In the genomic region with DNA sequence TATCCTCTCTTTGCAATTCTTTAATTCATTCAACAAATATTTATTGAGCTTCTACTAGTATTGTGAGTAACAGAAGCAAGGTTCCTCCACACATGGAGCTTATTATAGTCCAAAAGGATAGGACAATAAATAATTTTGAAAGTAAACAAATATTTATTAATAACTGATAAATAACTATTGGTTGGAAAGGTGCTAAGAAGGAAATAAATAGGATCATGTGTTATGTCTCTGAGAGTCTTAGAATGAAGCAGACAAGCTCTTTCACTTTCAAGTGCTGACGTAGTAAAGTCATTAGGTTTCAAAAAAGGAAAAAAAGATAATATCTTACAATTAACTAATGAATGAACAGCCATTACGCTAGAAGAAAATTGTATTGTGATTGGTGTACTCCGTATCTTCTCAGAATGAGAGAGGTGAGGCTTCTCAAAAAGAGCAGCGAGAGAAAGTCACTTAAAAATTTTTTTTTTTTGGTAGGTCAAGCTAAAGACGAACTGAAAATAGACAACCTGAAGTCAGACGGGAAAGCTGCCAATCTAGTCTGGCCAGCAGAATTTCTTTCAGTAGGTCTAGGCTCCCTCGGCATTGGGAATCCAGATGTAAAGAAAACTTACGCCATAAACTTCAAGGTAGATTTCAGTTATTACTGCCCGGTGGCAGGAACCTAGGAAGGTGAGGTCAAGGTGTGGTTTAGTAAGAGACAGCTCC, we compare ENCODE assay signal across 8 cellular contexts. TPM values are rescaled to one million over a fixed set of nuclear protein-coding genes. Genes with fewer than 3 reads are reported as not detected.
DNase-seq lines count a peak whose midpoint lies in the region; ATAC-seq and TF ChIP-seq lines count a peak whose summit lies in the region.

No MANE protein-coding gene starts in this region.

- BruUV-seq in IMR-90 (replicated peaks; lab: Mats Ljungman, UMichigan) = no TSS peak

- in situ Hi-C loops in IMR-90 (cut with MboI; ENCODE audit: low sequenced_read_pairs) = no loop called here

- peak overlapping the region; percentile 52 for H3K4ac ChIP-seq in IMR-90 (ENCODE audit: low read depth, low read length)

- peaks cover 3% of the 10 kb centered on the region for H3K27me3 ChIP-seq in IMR-90 (ENCODE audit: control insufficient read depth, insufficient read depth, low read length)
- H3K27me3 ChIP-seq in muscle layer of duodenum (ENCODE audit: low read depth, low read length) = no peaks in the 10 kb centered on the region

- peak overlapping the region; percentile 99 for H2AFZ ChIP-seq in IMR-90 (replicated peaks; ENCODE audit: low read length, poor library complexity)

- 0 out of 2 replicates have a peak overlapping the region, but pooled peaks have one; percentile 2 for H3K14ac ChIP-seq in IMR-90 (replicated peaks; ENCODE audit: low read depth, low read length)

- H2BK20ac ChIP-seq in IMR-90 (ENCODE audit: low read depth, low read length) = no peak overlapping the region; the same call in 1 of the 2 replicates

- intact Hi-C loops in IMR-90 (cut with micrococcal nuclease) = no loop called here

- peak overlapping the region; percentile 93 for H3K4me2 ChIP-seq in IMR-90 (ENCODE audit: low read depth, low read length)

- no peak overlapping the region for H2BK5ac ChIP-seq in IMR-90 (ENCODE audit: low read depth, low read length, poor library complexity, severe bottlenecking)

- peaks cover 29% of the 10 kb centered on the region for H4K20me1 ChIP-seq in IMR-90 (ENCODE audit: insufficient read depth, low read length)

- H4K91ac ChIP-seq in IMR-90 (ENCODE audit: insufficient read depth, low read depth, low read length) = peak overlapping the region; percentile 11; the same call in 1 of the 2 replicates

- WGBS in IMR-90 (ENCODE audit: extremely low coverage in 2 of 2, insufficient read length in 1 of 2), 2 experiments = no CpG with 5 or more reads among the region's 9 CpGs

- no peak for TF ChIP-seq RAD21 in IMR-90 (IDR thresholded peaks at IDR 0.05; ENCODE audit: low read length)

- H2BK120ac ChIP-seq in IMR-90 (ENCODE audit: low read depth, low read length) = peak overlapping the region; percentile 15; the same call in 1 of the 2 replicates

- no peaks in the 10 kb centered on the region for H3K9me1 ChIP-seq in IMR-90 (ENCODE audit: insufficient read depth, low read length)

- POLR2A ChIA-PET in IMR-90 (lab: Charles Lee; ENCODE audit: unreplicated experiment) = interaction anchor here (0.7 to 0.9 kb wide), 2 partner anchors 26 to 311 kb away, joined by 3 read pairs; no protein-coding TSS in a partner anchor

- H3K4me1 ChIP-seq in IMR-90 (ENCODE audit: control insufficient read depth, insufficient read depth, low read length) (peaks cover 2% of the 10 kb centered on the region; the same call in 1 of the 2 replicates), muscle layer of duodenum (ENCODE audit: control insufficient read depth in 1 of 2, insufficient read depth in 2 of 2, low read length in 2 of 2) (peaks cover 13 to 26% of the 10 kb centered on the region in 2 donors)

- no peak for TF ChIP-seq CTCF in IMR-90 (conservative IDR thresholded peaks at IDR 0.05; ENCODE audit: low read depth, low read length)

- H3K23ac ChIP-seq in IMR-90 (ENCODE audit: low read depth, low read length) = no peak overlapping the region

- dilution Hi-C loops in IMR-90 (cut with HindIII; ENCODE audit: low sequenced_read_pairs, unreplicated experiment) = no loop called here

- peak overlapping the region; percentile 50 for H3K9ac ChIP-seq in IMR-90 (ENCODE audit: low read depth, low read length)

- no peak for TF ChIP-seq POLR2A in IMR-90 (IDR thresholded peaks at IDR 0.05; ENCODE audit: low read depth, low read length)

- peak overlapping the region; percentile 95 to 99 for H4K8ac ChIP-seq in IMR-90 (ENCODE audit: low read depth in 2 of 2, low read length in 2 of 2)

- no peak for ATAC-seq in IMR-90 (ENCODE audit: low read depth)

- H2AK5ac ChIP-seq in IMR-90 (ENCODE audit: low read depth, low read length) = no peak overlapping the region

- H2BK15ac ChIP-seq in IMR-90 (ENCODE audit: low read depth, low read length) = no peak overlapping the region

- peak overlapping the region; percentile 89 for H3K4me3 ChIP-seq in IMR-90 (ENCODE audit: insufficient read depth, low read depth, low read length)
- H3K4me3 ChIP-seq in muscle layer of duodenum (ENCODE audit: low read depth in 1 of 2, low read length in 2 of 2) = peak overlapping the region; percentile 91 to 93

- H3K9me3 ChIP-seq in IMR-90 (ENCODE audit: control insufficient read depth, insufficient read depth, low read length) (no peaks in the 10 kb centered on the region), muscle layer of duodenum (ENCODE audit: control insufficient read depth in 1 of 2, low read length in 2 of 2) (no peaks in the 10 kb centered on the region)

- CTCF ChIA-PET in IMR-90 (lab: Yijun Ruan, JAX) = interaction anchor here (0.7 to 0.9 kb wide), 2 partner anchors 14 to 31 kb away, joined by 3 read pairs; no protein-coding TSS in a partner anchor

- H2AK9ac ChIP-seq in IMR-90 (replicated peaks; ENCODE audit: low read depth, low read length, poor library complexity) = peak overlapping the region; percentile 71

- H3K27ac ChIP-seq in IMR-90 (ENCODE audit: insufficient read depth, low read length) (peak overlapping the region; percentile 19; the same call in 1 of the 2 replicates), caudate nucleus (ENCODE audit: low read depth, low read length) (peak overlapping the region; percentile 96), muscle layer of duodenum (ENCODE audit: low read length) (peak overlapping the region; percentile 92)

- H3K18ac ChIP-seq in IMR-90 (ENCODE audit: low read depth, low read length) = no peak overlapping the region

- peak overlapping the region; percentile 40; the same call in 1 of the 2 replicates for H3K56ac ChIP-seq in IMR-90 (ENCODE audit: extremely low read depth, insufficient read depth, low read length)

- peak overlapping the region; percentile 84 for H4K5ac ChIP-seq in IMR-90 (ENCODE audit: low read depth, low read length)

- H3K79me1 ChIP-seq in IMR-90 (ENCODE audit: low read depth in 1 of 2, low read length in 2 of 2) = peaks cover 14 to 30% of the 10 kb centered on the region in 2 experiments

- DNase-seq in DMS79 treated with DMSO at 0.1 percent for 48 hours (lab: John Stamatoyannopoulos, UW) = peak; percentile 38
- DNase-seq in DMS79 (lab: John Stamatoyannopoulos, UW) = no peak
- DNase-seq in IMR-90 = no peak
- no peak for DNase-seq in caudate nucleus (lab: John Stamatoyannopoulos, UW)
- no peak for DNase-seq in HuH-7 (ENCODE audit: low spot score)
- DNase-seq in SK-N-DZ (ENCODE audit: low spot score) = no peak
- DNase-seq in SIG-M5 treated with dmso at 0.1 percent for 504 hours (lab: John Stamatoyannopoulos, UW; ENCODE audit: unreplicated experiment) = no peak

- no peaks in the 10 kb centered on the region for H3K36me3 ChIP-seq in IMR-90 (ENCODE audit: control insufficient read depth, insufficient read depth, low read length)
- peaks cover 0 to 3% of the 10 kb centered on the region in 2 donors for H3K36me3 ChIP-seq in muscle layer of duodenum (ENCODE audit: control insufficient read depth in 1 of 2, insufficient read depth in 2 of 2, low read length in 2 of 2)

TF ChIP-seq in IMR-90, 13 proteins besides CTCF, POLR2A, EP300 and RAD21:
- no peak for TF ChIP-seq MAZ (IDR thresholded peaks at IDR 0.05; ENCODE audit: borderline replicate concordance, low read depth, low read length)
- TF ChIP-seq SMC3 (IDR thresholded peaks at IDR 0.05; ENCODE audit: low read depth, low read length) = no peak
- no peak for TF ChIP-seq NFE2L2 (IDR thresholded peaks at IDR 0.05; ENCODE audit: low read depth, low read length)
- TF ChIP-seq, protein P1, sequence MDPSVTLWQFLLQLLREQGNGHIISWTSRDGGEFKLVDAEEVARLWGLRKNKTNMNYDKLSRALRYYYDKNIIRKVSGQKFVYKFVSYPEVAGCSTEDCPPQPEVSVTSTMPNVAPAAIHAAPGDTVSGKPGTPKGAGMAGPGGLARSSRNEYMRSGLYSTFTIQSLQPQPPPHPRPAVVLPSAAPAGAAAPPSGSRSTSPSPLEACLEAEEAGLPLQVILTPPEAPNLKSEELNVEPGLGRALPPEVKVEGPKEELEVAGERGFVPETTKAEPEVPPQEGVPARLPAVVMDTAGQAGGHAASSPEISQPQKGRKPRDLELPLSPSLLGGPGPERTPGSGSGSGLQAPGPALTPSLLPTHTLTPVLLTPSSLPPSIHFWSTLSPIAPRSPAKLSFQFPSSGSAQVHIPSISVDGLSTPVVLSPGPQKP (IDR thresholded peaks at IDR 0.05; ENCODE audit: borderline replicate concordance, low read depth, low read length) = no peak

RNA-seq across cellular contexts. Expression of a gene that starts 0.6 kb away (rescaled TPM):
- 9.9 and 20.3 TPM in 2 replicates for total RNA-seq in IMR-90 (2012; rRNA removed)
- polyA plus RNA-seq in IMR-90 (2012; rRNA removed) = 5.2 and 5.5 TPM in 2 replicates
- polyA plus RNA-seq in IMR-90 (2012; cell fraction: cytosol; rRNA removed) = 1.9 and 3.6 TPM in 2 replicates
- 10.0 and 11.3 TPM in 2 replicates for polyA plus RNA-seq in IMR-90 (2012; cell fraction: nucleus; rRNA removed; ENCODE audit: low replicate concordance)
- polyA plus RNA-seq in SK-N-DZ (2014; cell fraction: cytosol; rRNA removed) = 26.9 and 31.6 TPM in 2 replicates
- polyA plus RNA-seq in SK-N-DZ (2014; cell fraction: nucleus; rRNA removed) = 51.7 and 60.1 TPM in 2 replicates

RNA-seq across cellular contexts. Expression of a gene that starts 47.7 kb away (rescaled TPM):
- total RNA-seq in IMR-90 (2012; rRNA removed) = not detected in 2 replicates
- polyA plus RNA-seq in IMR-90 (2012; rRNA removed) = not detected in 2 replicates
- polyA plus RNA-seq in IMR-90 (2012; cell fraction: cytosol; rRNA removed) = not detected in 2 replicates
- polyA plus RNA-seq in IMR-90 (2012; cell fraction: nucleus; rRNA removed; ENCODE audit: low replicate concordance) = not detected in 2 replicates
- polyA plus RNA-seq in SK-N-DZ (2014; cell fraction: cytosol; rRNA removed) = not detected in 2 replicates
- polyA plus RNA-seq in SK-N-DZ (2014; cell fraction: nucleus; rRNA removed) = not detected in 2 replicates

Comparison
In these comparisons a context has a peak if more than half of its experiments do, and no peak if none do; other contexts are left out.
1. H3K27ac ChIP-seq: peak in every context shown above with its lines; median percentile 96 in caudate nucleus; 92 in muscle layer of duodenum; 19 in IMR-90.